In the genomic region with DNA sequence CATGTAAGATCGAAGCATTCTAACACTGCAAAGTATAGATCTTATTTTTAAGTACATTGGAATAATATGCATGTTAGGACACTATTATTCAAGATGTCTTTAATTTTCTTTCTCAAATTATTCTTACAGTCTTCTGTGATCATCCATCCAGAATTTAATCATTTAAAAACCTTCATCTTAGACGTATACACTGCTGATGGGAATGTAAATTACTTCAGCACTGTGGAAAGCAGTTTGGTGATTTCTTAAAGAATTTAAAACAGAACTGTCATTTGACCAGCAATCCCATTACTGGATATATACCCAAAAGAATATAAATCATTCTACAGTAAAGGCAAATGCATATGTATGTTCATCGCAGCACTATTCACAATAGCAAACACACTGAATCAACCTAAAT, we compare ENCODE assay signal across 20 cellular contexts. TPM values are rescaled to one million over a fixed set of nuclear protein-coding genes. Genes with fewer than 3 reads are reported as not detected.
DNase-seq lines count a peak whose midpoint lies in the region; ATAC-seq, FAIRE-seq and TF ChIP-seq lines count a peak whose summit lies in the region.
"Had no signal": no experiment of that assay in that cellular context is flagged by ENCODE, and none has a peak within 500 bp of the region (broad histone marks: within the 10 kb centered on the region; RNA-seq: fewer than 3 reads in every experiment).

No MANE protein-coding gene starts in this region.

- H3K36me3 ChIP-seq in HEK293 (ENCODE audit: control insufficient read depth in 2 of 2, insufficient read depth in 1 of 2, low read length in 2 of 2) (peaks cover 5 to 8% of the 10 kb centered on the region in 2 experiments; a peak in 2 of 3 replicates), astrocyte (ENCODE audit: insufficient read depth, low read length) (peaks cover 1% of the 10 kb centered on the region), vagina (peaks cover 0 to 4% of the 10 kb centered on the region in 2 donors)

- peak overlapping the region; percentile 1 for H3K27ac Mint-ChIP-seq in activated CD4-positive, alpha-beta T cell treated with anti-CD3 and anti-CD28 coated beads for 36 hours
- no peak overlapping the region for H3K27ac Mint-ChIP-seq in astrocyte (ENCODE audit: unreplicated experiment)
- H3K27ac Mint-ChIP-seq: B cell; CD8-positive, alpha-beta memory T cell had no signal

- H4K20me1 ChIP-seq in astrocyte (ENCODE audit: insufficient read depth, low read length) = peaks cover 16% of the 10 kb centered on the region

- peaks cover 18% of the 10 kb centered on the region for H3K79me2 ChIP-seq in astrocyte (ENCODE audit: insufficient read depth, low read length)

- no peaks in the 10 kb centered on the region for H3K27me3 ChIP-seq in astrocyte (ENCODE audit: insufficient read depth, low read length)
- no peaks in the 10 kb centered on the region for H3K27me3 ChIP-seq in vagina
- H3K27me3 ChIP-seq: BLaER1 treated with 17β-estradiol and CSF1 and Interleukin-3, amounts not matched to agents 10 nM and 100 nM had no signal

- H3K36me3 Mint-ChIP-seq in activated CD4-positive, alpha-beta T cell treated with anti-CD3 and anti-CD28 coated beads for 36 hours (ENCODE audit: low read depth) = peaks cover 21% of the 10 kb centered on the region
- peaks cover 7% of the 10 kb centered on the region for H3K36me3 Mint-ChIP-seq in astrocyte (ENCODE audit: low read depth, unreplicated experiment)

- POLR2A ChIA-PET in activated CD4-positive, alpha-beta T cell treated with anti-CD3 and anti-CD28 coated beads for 36 hours (lab: Charles Lee) = interaction anchor here (0.6 kb wide), 1 partner anchor 31 kb away, joined by 3 read pairs; a partner anchor contains a TSS
- POLR2A ChIA-PET in HEK293 (lab: Yijun Ruan, JAX) = interaction anchor here (1.0 kb wide), 1 partner anchor 31 kb away, joined by 3 read pairs; a partner anchor contains a TSS

- H3K9ac ChIP-seq in astrocyte (ENCODE audit: low read length) = no peak overlapping the region
- H3K9ac ChIP-seq: BLaER1 treated with 17β-estradiol and CSF1 and Interleukin-3, amounts not matched to agents 10 nM and 100 nM; GM23248 had no signal

- H3K4me3 ChIP-seq in HEK293 (ENCODE audit: low read depth, low read length) = no peak overlapping the region
- no peak overlapping the region for H3K4me3 ChIP-seq in astrocyte (ENCODE audit: insufficient read depth, low read depth, low read length)
- H3K4me3 ChIP-seq in vagina = no peak overlapping the region
- H3K4me3 ChIP-seq: BLaER1 treated with 17β-estradiol and CSF1 and Interleukin-3, amounts not matched to agents 10 nM and 100 nM; GM23248; HAP-1 had no signal

- no peak for TF ChIP-seq POLR2A in vagina (IDR thresholded peaks at IDR 0.05)

- H3K27ac ChIP-seq in HEK293 (ENCODE audit: extremely low read depth, low read depth, low read length) (no peak overlapping the region), astrocyte (ENCODE audit: low read depth, low read length) (no peak overlapping the region), vagina (no peak overlapping the region)
- H3K27ac ChIP-seq: 22Rv1; BLaER1 treated with 17β-estradiol and CSF1 and Interleukin-3, amounts not matched to agents 10 nM and 100 nM; GM23248 had no signal

- intact Hi-C loops in activated CD4-positive, alpha-beta T cell treated with anti-CD3 and anti-CD28 coated beads for 36 hours (cut with DNase I, micrococcal nuclease) = loop anchor here in 1 of 2 experiments (10.0 kb wide), 1 partner anchor 125 kb away; no protein-coding TSS in a partner anchor
- intact Hi-C loops in vagina (cut with DNase I) = no loop called here

- H3K9me3 ChIP-seq in HEK293 (ENCODE audit: control insufficient read depth, insufficient read depth, low read depth, low read length) = no peaks in the 10 kb centered on the region
- H3K9me3 ChIP-seq in astrocyte (ENCODE audit: insufficient read depth, low read depth, low read length) = no peaks in the 10 kb centered on the region
- no peaks in the 10 kb centered on the region for H3K9me3 ChIP-seq in vagina
- H3K9me3 ChIP-seq: BLaER1 treated with 17β-estradiol and CSF1 and Interleukin-3, amounts not matched to agents 10 nM and 100 nM; HAP-1 had no signal

- FAIRE-seq in astrocyte (lab: Jason Lieb, UNC) = no peak
- FAIRE-seq: G401.6, GM12891, GM19239 had no signal

- H3K9me3 Mint-ChIP-seq in activated CD4-positive, alpha-beta T cell treated with anti-CD3 and anti-CD28 coated beads for 36 hours (ENCODE audit: low read depth) = no peaks in the 10 kb centered on the region
- H3K9me3 Mint-ChIP-seq in astrocyte (ENCODE audit: unreplicated experiment) = no peaks in the 10 kb centered on the region

- H3K27me3 Mint-ChIP-seq in activated CD4-positive, alpha-beta T cell treated with anti-CD3 and anti-CD28 coated beads for 36 hours = no peaks in the 10 kb centered on the region
- no peaks in the 10 kb centered on the region for H3K27me3 Mint-ChIP-seq in astrocyte (ENCODE audit: low read depth, unreplicated experiment)
- H3K27me3 Mint-ChIP-seq: B cell had no signal

- no peak for ATAC-seq in activated CD4-positive, alpha-beta T cell treated with anti-CD3 and anti-CD28 coated beads for 36 hours
- ATAC-seq in GM21619 (IDR thresholded peaks at IDR 0.05; ENCODE audit: unreplicated experiment) = no peak

- peaks cover 14% of the 10 kb centered on the region for H3K4me1 ChIP-seq in HEK293 (ENCODE audit: control insufficient read depth, insufficient read depth, low read length)
- peaks cover 6% of the 10 kb centered on the region for H3K4me1 ChIP-seq in astrocyte (ENCODE audit: insufficient read depth, low read length)
- peaks cover 10% of the 10 kb centered on the region for H3K4me1 ChIP-seq in vagina
- H3K4me1 ChIP-seq: HAP-1 had no signal

- TF ChIP-seq CTCF in HEK293 (tag by site-specific recombination; IDR thresholded peaks at IDR 0.05) (no peak), astrocyte (IDR thresholded peaks at IDR 0.05; ENCODE audit: insufficient read depth, low read depth, low read length) (no peak), vagina (IDR thresholded peaks at IDR 0.05) (no peak)

- H3K4me1 Mint-ChIP-seq in activated CD4-positive, alpha-beta T cell treated with anti-CD3 and anti-CD28 coated beads for 36 hours = peaks cover 8% of the 10 kb centered on the region
- no peaks in the 10 kb centered on the region for H3K4me1 Mint-ChIP-seq in astrocyte (ENCODE audit: low read depth, unreplicated experiment)

- H3K4me3 Mint-ChIP-seq in activated CD4-positive, alpha-beta T cell treated with anti-CD3 and anti-CD28 coated beads for 36 hours = no peak overlapping the region
- H3K4me3 Mint-ChIP-seq in astrocyte (ENCODE audit: unreplicated experiment) = peak overlapping the region; percentile 29
- H3K4me3 Mint-ChIP-seq: B cell; CD8-positive, alpha-beta memory T cell had no signal

- H2AFZ ChIP-seq in astrocyte (ENCODE audit: low read depth, low read length) = no peak overlapping the region
- H2AFZ ChIP-seq: GM23248 had no signal

- no peak overlapping the region for H3K4me2 ChIP-seq in astrocyte (ENCODE audit: low read length)
- H3K4me2 ChIP-seq: BLaER1 treated with 17β-estradiol and CSF1 and Interleukin-3, amounts not matched to agents 10 nM and 100 nM had no signal

- CTCF ChIA-PET in activated CD4-positive, alpha-beta T cell treated with anti-CD3 and anti-CD28 coated beads for 36 hours (lab: Charles Lee) = interaction anchor here (1.3 kb wide), 1 partner anchor 9 kb away, joined by 4 read pairs; a partner anchor contains a TSS
- CTCF ChIA-PET in HEK293 (lab: Yijun Ruan, JAX) = no interaction called here

- no peak for DNase-seq in activated CD4-positive, alpha-beta T cell treated with anti-CD3 and anti-CD28 coated beads for 36 hours
- no peak for DNase-seq in activated CD4-positive, alpha-beta T cell treated with anti-CD3 and anti-CD28 coated beads, Interleukin-2, amount 50 U/mL, for 48 hours
- DNase-seq in astrocyte (ENCODE audit: low read depth) (no peak), NCI-H1930 (lab: John Stamatoyannopoulos, UW) (no peak), vagina (ENCODE audit: extremely low spot score in 2 of 2) (no peak)
- DNase-seq: CD8-positive, alpha-beta memory T cell; COR-L47; DMS 273 treated with DMSO at 0.1 percent for 48 hours; DMS53; GM23248; KBM-7 had no signal

TF ChIP-seq in HEK293, 187 proteins besides CTCF, POLR2A, EP300 and RAD21 (continues in another document):
- TF ChIP-seq ZNF423 (tag by site-specific recombination; IDR thresholded peaks at IDR 0.05) (no peak), ZNF837 (tag by site-specific recombination; IDR thresholded peaks at IDR 0.05) (no peak), ZNF394 (tag by site-specific recombination; IDR thresholded peaks at IDR 0.05; ENCODE audit: borderline replicate concordance) (no peak)

RNA-seq across cellular contexts. Expression of a gene that starts 3.2 kb away (rescaled TPM):
- total RNA-seq in activated CD4-positive, alpha-beta T cell treated with anti-CD3 and anti-CD28 coated beads for 36 hours = 1,000 to 10,000 TPM in 1 of 2 experiments, 100 to 1,000 TPM in 1; 481 to 1,987 TPM
- 1,089 and 1,231 TPM in 2 replicates for total RNA-seq in astrocyte
- 3,080 TPM for total RNA-seq in vagina

RNA-seq across cellular contexts. Expression of a gene that starts 9.4 kb away (rescaled TPM):
- total RNA-seq in activated CD4-positive, alpha-beta T cell treated with anti-CD3 and anti-CD28 coated beads for 36 hours = 10 to 100 TPM; 37.3 to 47.9 TPM
- total RNA-seq in astrocyte (9.9 and 10.0 TPM in 2 replicates), vagina (3.7 TPM)

RNA-seq across cellular contexts. Expression of a gene that starts 31.0 kb away (rescaled TPM):
- 100 to 1,000 TPM; 272 to 309 TPM for total RNA-seq in activated CD4-positive, alpha-beta T cell treated with anti-CD3 and anti-CD28 coated beads for 36 hours
- total RNA-seq in astrocyte = 166 and 194 TPM in 2 replicates
- 208 TPM for total RNA-seq in vagina

RNA-seq across cellular contexts. Expression of a gene that starts 31.2 kb away (rescaled TPM):
- 10 to 100 TPM; 23.8 to 32.2 TPM for total RNA-seq in activated CD4-positive, alpha-beta T cell treated with anti-CD3 and anti-CD28 coated beads for 36 hours
- total RNA-seq in astrocyte (55.5 and 56.0 TPM in 2 replicates), vagina (11.3 TPM)

RNA-seq across cellular contexts. Expression of a gene that starts 45.7 kb away (rescaled TPM):
- 1 to 10 TPM; 7.8 to 9.2 TPM for total RNA-seq in activated CD4-positive, alpha-beta T cell treated with anti-CD3 and anti-CD28 coated beads for 36 hours
- total RNA-seq in astrocyte (8.7 and 10.7 TPM in 2 replicates), vagina (7.9 TPM)
